Comparison of ENCODE assay signal across 8 cellular contexts in the genomic region with DNA sequence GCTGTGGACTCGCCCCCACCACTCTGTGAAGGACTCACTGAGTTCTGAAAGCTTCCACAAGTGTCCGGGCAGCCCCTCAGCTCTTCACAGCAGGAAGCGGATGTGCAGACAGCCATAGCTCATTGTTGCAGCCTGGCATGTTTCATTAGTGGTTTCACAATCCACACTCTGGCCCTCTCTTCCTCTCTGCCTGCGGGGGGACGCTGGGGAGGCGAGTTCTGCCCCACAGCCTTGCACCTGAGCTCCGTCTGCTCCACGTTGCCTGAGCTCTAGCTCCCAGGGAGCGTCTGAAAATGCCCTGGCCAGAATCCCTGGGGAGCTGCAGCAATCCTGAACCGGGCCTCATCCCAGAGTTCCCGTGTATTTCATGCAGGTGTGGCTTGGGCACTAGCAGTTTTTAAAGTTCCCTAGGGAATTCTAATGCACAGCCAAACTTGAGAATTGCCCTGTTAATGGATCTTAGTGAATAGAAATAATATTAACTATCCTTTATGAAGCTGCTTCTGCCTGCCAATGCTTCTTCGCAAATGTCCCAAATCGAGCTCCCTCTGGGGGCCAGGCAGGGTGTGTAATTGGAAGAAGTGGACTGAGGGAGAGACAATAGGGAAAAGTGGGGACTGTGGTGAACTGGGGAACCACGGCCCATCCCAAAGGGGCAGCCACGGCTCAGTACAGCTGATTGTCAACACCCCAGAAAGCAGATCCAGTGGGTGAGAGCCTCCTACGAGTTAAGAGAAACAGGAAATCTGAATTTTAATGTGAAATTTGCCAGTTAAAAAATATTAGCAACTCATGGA. TPM values are rescaled to one million over a fixed set of nuclear protein-coding genes. Genes with fewer than 3 reads are reported as not detected.
DNase-seq lines count a peak whose midpoint lies in the region; ATAC-seq and TF ChIP-seq lines count a peak whose summit lies in the region.

No MANE protein-coding gene starts in this region.

- H3K9me3 Mint-ChIP-seq in IgD-negative memory B cell: no peaks in the 10 kb centered on the region
- no peaks in the 10 kb centered on the region for H3K9me3 Mint-ChIP-seq in activated naive CD8-positive, alpha-beta T cell treated with anti-CD3 and anti-CD28 coated beads, Interleukin-2, amount 50 U/mL, for 24 hours

- TF ChIP-seq CTCF in GM12874 (IDR thresholded peaks at IDR 0.05; ENCODE audit: insufficient read depth, low read depth, low read length): peak; percentile 19; the same call in 1 of the 2 replicates

- peak; percentile 28 for DNase-seq in activated naive CD8-positive, alpha-beta T cell treated with anti-CD3 and anti-CD28 coated beads, Interleukin-2, amount 50 U/mL, for 24 hours
- DNase-seq in midbrain (lab: John Stamatoyannopoulos, UW): peak; percentile 40
- DNase-seq in EL: no peak
- no peak for DNase-seq in HPDE6-E6E7 (ENCODE audit: extremely low spot score)
- no peak for DNase-seq in activated CD4-positive, alpha-beta T cell treated with anti-CD3 and anti-CD28 coated beads, Interleukin-2, amount 50 U/mL, for 4 hours

- peak overlapping the region; percentile 50 to 77 (median 53) for H3K27ac Mint-ChIP-seq in IgD-negative memory B cell
- no peak overlapping the region for H3K27ac Mint-ChIP-seq in activated naive CD8-positive, alpha-beta T cell treated with anti-CD3 and anti-CD28 coated beads, Interleukin-2, amount 50 U/mL, for 24 hours

- H3K4me3 Mint-ChIP-seq in IgD-negative memory B cell: peak overlapping the region in 2 of 4 donors; percentile 65 to 73
- no peak overlapping the region for H3K4me3 Mint-ChIP-seq in activated naive CD8-positive, alpha-beta T cell treated with anti-CD3 and anti-CD28 coated beads, Interleukin-2, amount 50 U/mL, for 24 hours

- H3K27me3 Mint-ChIP-seq in IgD-negative memory B cell: peaks cover 9% of the 10 kb centered on the region
- H3K27me3 Mint-ChIP-seq in activated naive CD8-positive, alpha-beta T cell treated with anti-CD3 and anti-CD28 coated beads, Interleukin-2, amount 50 U/mL, for 24 hours: no peaks in the 10 kb centered on the region

- peaks cover 58 to 67% (median 60%) of the 10 kb centered on the region in 3 donors for H3K4me1 Mint-ChIP-seq in IgD-negative memory B cell
- H3K4me1 Mint-ChIP-seq in activated naive CD8-positive, alpha-beta T cell treated with anti-CD3 and anti-CD28 coated beads, Interleukin-2, amount 50 U/mL, for 24 hours: peaks cover 36% of the 10 kb centered on the region

- peak; percentile 22 for ATAC-seq in GM19468 (IDR thresholded peaks at IDR 0.05; ENCODE audit: extremely low read depth, unreplicated experiment)
- peak; percentile 55 for ATAC-seq in activated naive CD8-positive, alpha-beta T cell treated with anti-CD3 and anti-CD28 coated beads, Interleukin-2, amount 50 U/mL, for 24 hours

- no peaks in the 10 kb centered on the region for H3K36me3 Mint-ChIP-seq in IgD-negative memory B cell
- no peaks in the 10 kb centered on the region for H3K36me3 Mint-ChIP-seq in activated naive CD8-positive, alpha-beta T cell treated with anti-CD3 and anti-CD28 coated beads, Interleukin-2, amount 50 U/mL, for 24 hours (ENCODE audit: low read depth)

RNA-seq across cellular contexts. Expression of a gene that starts 51.5 kb away (rescaled TPM):
- polyA plus RNA-seq in IgD-negative memory B cell: not detected

Comparison
In these comparisons a context has a peak if more than half of its experiments do, and no peak if none do; other contexts are left out.
1. DNase-seq: peak in activated naive CD8-positive, alpha-beta T cell treated with anti-CD3 and anti-CD28 coated beads, Interleukin-2, amount 50 U/mL, for 24 hours (single experiment) and midbrain (single experiment); none in EL (single experiment), HPDE6-E6E7 (single experiment) and activated CD4-positive, alpha-beta T cell treated with anti-CD3 and anti-CD28 coated beads, Interleukin-2, amount 50 U/mL, for 4 hours (0 of 2).